In the genomic region with DNA sequence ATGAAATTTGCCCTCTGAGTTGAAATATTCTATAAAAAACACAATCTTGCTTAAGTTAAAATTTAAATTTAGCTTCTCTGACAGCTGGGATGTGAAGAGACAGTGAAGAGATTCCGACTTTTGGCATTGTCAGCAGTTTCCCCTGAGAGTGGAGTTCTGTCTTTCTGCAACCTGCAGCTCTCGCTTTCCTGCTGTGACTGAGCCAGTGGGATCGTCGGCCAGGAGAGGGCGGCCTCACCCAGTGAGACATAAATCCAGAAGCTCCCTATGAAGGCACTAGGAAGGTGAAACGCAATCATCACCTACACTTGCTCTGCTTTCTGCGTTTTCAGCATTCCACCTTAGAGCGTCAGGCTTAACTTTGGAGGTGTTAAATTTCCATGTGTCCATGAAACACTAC, we compare ENCODE assay signal across 8 cellular contexts.
DNase-seq lines count a peak whose midpoint lies in the region; ATAC-seq and TF ChIP-seq lines count a peak whose summit lies in the region.

No MANE protein-coding gene starts in this region.

- H3K79me2 ChIP-seq in hepatocyte, result no peaks in the 10 kb centered on the region

- H3K9me3 ChIP-seq in hepatocyte (ENCODE audit: low read depth), result no peaks in the 10 kb centered on the region

- peak; percentile 61 for DNase-seq in COLO668 (lab: John Stamatoyannopoulos, UW; ENCODE audit: unreplicated experiment)
- peak; percentile 28 for DNase-seq in HEK293T (ENCODE audit: extremely low spot score)
- DNase-seq in RKO (ENCODE audit: low spot score), result peak; percentile 23
- DNase-seq in hepatocyte (ENCODE audit: low spot score), result peak; percentile 61
- no peak for DNase-seq in GM13976 (ENCODE audit: low spot score)
- no peak for DNase-seq in NOMO-1 (lab: John Stamatoyannopoulos, UW; ENCODE audit: unreplicated experiment in 2 of 2)

- TF ChIP-seq CTCF in hepatocyte (IDR thresholded peaks at IDR 0.05; ENCODE audit: poor library complexity), result peak; percentile 65
- no peak for TF ChIP-seq CTCF in GM13976 (IDR thresholded peaks at IDR 0.05; ENCODE audit: borderline replicate concordance, control extremely low read depth, extremely low read depth, insufficient read depth, missing control alignments)

- no peaks in the 10 kb centered on the region for H4K20me1 ChIP-seq in hepatocyte (ENCODE audit: insufficient read depth, poor library complexity, severe bottlenecking)

- H3K9me2 ChIP-seq in hepatocyte (replicated peaks; ENCODE audit: insufficient read depth), result no peaks in the 10 kb centered on the region

- H3K4me1 ChIP-seq in hepatocyte (ENCODE audit: insufficient read depth), result no peaks in the 10 kb centered on the region

- no peaks in the 10 kb centered on the region for H3K27me3 ChIP-seq in hepatocyte

- ATAC-seq in GM18868 (IDR thresholded peaks at IDR 0.05; ENCODE audit: unreplicated experiment) (no peak), GM21717 (IDR thresholded peaks at IDR 0.05; ENCODE audit: unreplicated experiment) (no peak)

- in situ Hi-C loops in GM13976 (cut with MboI; ENCODE audit: low sequenced_read_pairs, unreplicated experiment), result no loop called here

- no peak overlapping the region for H2AFZ ChIP-seq in hepatocyte

- H3K4me2 ChIP-seq in hepatocyte, result no peak overlapping the region

- H3K4me3 ChIP-seq in hepatocyte, result no peak overlapping the region

- CTCF ChIA-PET in HEK293T (lab: Yijun Ruan, JAX), result interaction anchor here (0.5 to 3.0 kb wide), 17 partner anchors 8 to 941 kb away, joined by 3 to 20 read pairs (median 3); no protein-coding TSS in a partner anchor

- POLR2A ChIA-PET in HEK293T (lab: Yijun Ruan, JAX), result no interaction called here

- no peaks in the 10 kb centered on the region for H3K36me3 ChIP-seq in hepatocyte (replicated peaks; ENCODE audit: insufficient read depth, low read depth)

- 17% methylated on average over 8 of the region's 8 CpGs for WGBS in hepatocyte (ENCODE audit: low lambda C conversion rate, missing lambda C conversion rate)

- H3K27ac ChIP-seq in hepatocyte, result no peak overlapping the region

TF ChIP-seq in HEK293T, 16 proteins besides CTCF, POLR2A, EP300 and RAD21:
- TF ChIP-seq NFRKB (IDR thresholded peaks at IDR 0.05) (no peak), FOXA1 (IDR thresholded peaks at IDR 0.05) (no peak), BHLHE40 (IDR thresholded peaks at IDR 0.05; ENCODE audit: borderline replicate concordance) (no peak), ZNF384 (IDR thresholded peaks at IDR 0.05) (no peak)

Comparison
In these comparisons a context has a peak if more than half of its experiments do, and no peak if none do; other contexts are left out.
1. DNase-seq: peak in COLO668 (single experiment), HEK293T (single experiment), RKO (single experiment) and hepatocyte (single experiment); none in GM13976 (single experiment) and NOMO-1 (0 of 2).